32 cellular contexts compared by ENCODE assay signal in genomic region chr4:88059781-88060180, GRCh38.
"Had no signal": no experiment of that assay in that cellular context is flagged by ENCODE, and none has a peak within 500 bp of the region (broad histone marks: within the 10 kb centered on the region; RNA-seq: fewer than 3 reads in every experiment).

No MANE protein-coding gene starts in this region.

- H3K9me3 ChIP-seq: esophagus squamous epithelium, gastroesophageal sphincter had no signal

- FAIRE-seq: astrocyte, bronchial epithelial cell, colon had no signal

- DNase-seq: activated CD4-positive, alpha-beta memory T cell treated with anti-CD3 and anti-CD28 coated beads, Interleukin-2, amount 10 ng/mL, durations not matched to agents 7 days and 5 days; activated CD4-positive, alpha-beta T cell treated with anti-CD3 and anti-CD28 coated beads for 1 hour; activated CD4-positive, alpha-beta T cell treated with anti-CD3 and anti-CD28 coated beads for 4 hours; activated CD4-positive, alpha-beta T cell treated with anti-CD3 and anti-CD28 coated beads, Interleukin-2, amount 10 ng/mL, durations not matched to agents 7 days and 5 days; activated CD4-positive, alpha-beta T cell treated with anti-CD3 and anti-CD28 coated beads, Interleukin-2, amount 50 U/mL, for 4 hours; activated CD8-positive, alpha-beta memory T cell treated with anti-CD3 and anti-CD28 coated beads, Interleukin-2, amount 50 U/mL, for 48 hours; activated gamma-delta T cell treated with Interleukin-2 at 50 U/mL for 16 hours; activated naive CD4-positive, alpha-beta T cell treated with anti-CD3 and anti-CD28 coated beads, Interleukin-2, amount 50 U/mL, for 16 hours; activated naive CD4-positive, alpha-beta T cell treated with Interleukin-2 at 50 U/mL for 16 hours; activated T-cell treated with anti-CD3 and anti-CD28 coated beads for 4 hours; activated T-cell treated with anti-CD3 and anti-CD28 coated beads, Interleukin-2, amount 50 U/mL, for 24 hours; activated T-cell treated with anti-CD3 and anti-CD28 coated beads, Interleukin-2, amount 50 U/mL, for 72 hours; amniotic stem cell; anterior cingulate cortex; caudate nucleus; cortex of kidney; effector memory CD4-positive, alpha-beta T cell; endodermal cell; esophagus squamous epithelium; foreskin melanocyte; T-helper 1 cell; T-helper 17 cell; T1000 had no signal

- H3K27me3 ChIP-seq: brain microvascular endothelial cell, esophagus squamous epithelium, gastroesophageal sphincter had no signal

- H3K4me3 ChIP-seq: esophagus squamous epithelium, gastroesophageal sphincter had no signal

- H3K4me1 Mint-ChIP-seq: activated CD4-positive, alpha-beta memory T cell treated with anti-CD3 and anti-CD28 coated beads, Interleukin-2, amount 10 ng/mL, durations not matched to agents 7 days and 5 days; activated CD4-positive, alpha-beta T cell treated with anti-CD3 and anti-CD28 coated beads, Interleukin-2, amount 10 ng/mL, durations not matched to agents 7 days and 5 days; endodermal cell; WTC11 had no signal

- H3K4me3 Mint-ChIP-seq: activated CD4-positive, alpha-beta memory T cell treated with anti-CD3 and anti-CD28 coated beads, Interleukin-2, amount 10 ng/mL, durations not matched to agents 7 days and 5 days; activated CD4-positive, alpha-beta T cell treated with anti-CD3 and anti-CD28 coated beads, Interleukin-2, amount 10 ng/mL, durations not matched to agents 7 days and 5 days; activated naive CD8-positive, alpha-beta T cell; activated T-cell treated with anti-CD3 and anti-CD28 coated beads, Interleukin-2, amount 50 U/mL, for 24 hours; activated T-cell treated with anti-CD3 and anti-CD28 coated beads, Interleukin-2, amount 50 U/mL, for 72 hours; endodermal cell; T-helper 17 cell; T-helper 2 cell treated with Interferon-gamma antibody and Interleukin-4, amounts not matched to agents 5 μg/mL and 100 μg/mL, for 36 hours; WTC11 had no signal

- H3K9me3 Mint-ChIP-seq: activated CD4-positive, alpha-beta memory T cell treated with anti-CD3 and anti-CD28 coated beads, Interleukin-2, amount 10 ng/mL, durations not matched to agents 7 days and 5 days; activated CD4-positive, alpha-beta T cell treated with anti-CD3 and anti-CD28 coated beads, Interleukin-2, amount 10 ng/mL, durations not matched to agents 7 days and 5 days; activated T-cell treated with anti-CD3 and anti-CD28 coated beads, Interleukin-2, amount 50 U/mL, for 24 hours; activated T-cell treated with anti-CD3 and anti-CD28 coated beads, Interleukin-2, amount 50 U/mL, for 72 hours; endodermal cell; T-helper 2 cell treated with Interferon-gamma antibody and Interleukin-4, amounts not matched to agents 5 μg/mL and 100 μg/mL, for 36 hours; WTC11 had no signal

- H3K27ac ChIP-seq: brain microvascular endothelial cell, epithelial cell of prostate, esophagus squamous epithelium, gastroesophageal sphincter had no signal

- ATAC-seq: activated T-cell treated with anti-CD3 and anti-CD28 coated beads, Interleukin-2, amount 50 U/mL, for 72 hours; gastroesophageal sphincter; T-helper 17 cell; WTC11 had no signal

- H3K27ac Mint-ChIP-seq: activated CD4-positive, alpha-beta memory T cell treated with anti-CD3 and anti-CD28 coated beads, Interleukin-2, amount 10 ng/mL, durations not matched to agents 7 days and 5 days; activated CD4-positive, alpha-beta T cell treated with anti-CD3 and anti-CD28 coated beads, Interleukin-2, amount 10 ng/mL, durations not matched to agents 7 days and 5 days; activated naive CD8-positive, alpha-beta T cell; activated T-cell treated with anti-CD3 and anti-CD28 coated beads, Interleukin-2, amount 50 U/mL, for 24 hours; activated T-cell treated with anti-CD3 and anti-CD28 coated beads, Interleukin-2, amount 50 U/mL, for 72 hours; endodermal cell; T-helper 17 cell; T-helper 2 cell treated with Interferon-gamma antibody and Interleukin-4, amounts not matched to agents 5 μg/mL and 100 μg/mL, for 36 hours; WTC11 had no signal
